Comparison of ENCODE assay signal across 11 cellular contexts in genomic region chr22:38881997-38882396, GRCh38. TPM values are rescaled to one million over a fixed set of nuclear protein-coding genes. Genes with fewer than 3 reads are reported as not detected.
DNase-seq lines count a peak whose midpoint lies in the region; ATAC-seq and TF ChIP-seq lines count a peak whose summit lies in the region.
"Had no signal": no experiment of that assay in that cellular context is flagged by ENCODE, and none has a peak within 500 bp of the region (broad histone marks: within the 10 kb centered on the region; RNA-seq: fewer than 3 reads in every experiment).

No MANE protein-coding gene starts in this region.

- POLR2A ChIA-PET in PC-9 (lab: Charles Lee; ENCODE audit: unreplicated experiment) = no interaction called here
- POLR2A ChIA-PET in naive thymus-derived CD4-positive, alpha-beta T cell (lab: Charles Lee) = interaction anchor here (1.8 kb wide), 1 partner anchor 8 kb away, joined by 9 read pairs; no protein-coding TSS in a partner anchor

- intact Hi-C loops in PC-9 (cut with micrococcal nuclease; ENCODE audit: unreplicated experiment) (no loop called here), tibial artery (cut with DNase I; ENCODE audit: low total_unique reads) (loop anchor here (1.0 kb wide), 1 partner anchor 42 kb away; no protein-coding TSS in a partner anchor)
- intact Hi-C loops in naive thymus-derived CD4-positive, alpha-beta T cell (cut with micrococcal nuclease) = loop anchor here in 1 of 2 donors (1.0 kb wide), 1 partner anchor 10 kb away; the partner anchor contains the start of gene CBX6

- no peak for DNase-seq in PC-9
- no peak for DNase-seq in naive thymus-derived CD4-positive, alpha-beta T cell
- peak in 1 of 2 donors; percentile 21 for DNase-seq in tibial artery
- DNase-seq in amniotic stem cell (lab: John Stamatoyannopoulos, UW) = no peak
- DNase-seq: activated CD4-positive, alpha-beta T cell treated with anti-CD3 and anti-CD28 coated beads for 4 hours; activated effector memory CD4-positive, alpha-beta T cell treated with Interleukin-2 at 50 U/mL for 16 hours; NCI-H2171 had no signal

- H3K36me3 Mint-ChIP-seq in naive thymus-derived CD4-positive, alpha-beta T cell = no peaks in the 10 kb centered on the region
- H3K36me3 Mint-ChIP-seq: neural progenitor cell had no signal

- H3K4me3 ChIP-seq in PC-9 (no peak overlapping the region), duodenal mucosa (ENCODE audit: low read depth in 1 of 2, low read length in 2 of 2) (no peak overlapping the region), tibial artery (no peak overlapping the region)
- no peak overlapping the region for H3K4me3 ChIP-seq in naive thymus-derived CD4-positive, alpha-beta T cell (ENCODE audit: low read length)
- H3K4me3 ChIP-seq: neural progenitor cell had no signal

- H3K27me3 ChIP-seq in PC-9 (ENCODE audit: insufficient read depth, low read depth) = no peaks in the 10 kb centered on the region
- peaks cover 3 to 6% of the 10 kb centered on the region in 2 donors for H3K27me3 ChIP-seq in duodenal mucosa (ENCODE audit: control insufficient read depth in 1 of 2, insufficient read depth in 2 of 2, low read length in 2 of 2)
- H3K27me3 ChIP-seq in naive thymus-derived CD4-positive, alpha-beta T cell (ENCODE audit: control insufficient read depth in 2 of 2, insufficient read depth in 2 of 2, low read length in 2 of 2) = no peaks in the 10 kb centered on the region
- H3K27me3 ChIP-seq in tibial artery = no peaks in the 10 kb centered on the region
- H3K27me3 ChIP-seq: neural progenitor cell had no signal

- no peaks in the 10 kb centered on the region for H4K20me1 ChIP-seq in PC-9 (ENCODE audit: insufficient read depth)

- no peak overlapping the region for H2AFZ ChIP-seq in PC-9
- H2AFZ ChIP-seq: neural progenitor cell had no signal

- peaks cover 13 to 35% (median 34%) of the 10 kb centered on the region in 7 donors for H3K4me1 Mint-ChIP-seq in naive thymus-derived CD4-positive, alpha-beta T cell

- no peaks in the 10 kb centered on the region for H3K36me3 ChIP-seq in PC-9 (ENCODE audit: low read depth)
- H3K36me3 ChIP-seq in duodenal mucosa (ENCODE audit: control insufficient read depth in 1 of 2, insufficient read depth in 2 of 2, low read length in 2 of 2) = no peaks in the 10 kb centered on the region
- no peaks in the 10 kb centered on the region for H3K36me3 ChIP-seq in naive thymus-derived CD4-positive, alpha-beta T cell (ENCODE audit: control insufficient read depth in 2 of 3, insufficient read depth in 3 of 3, low read length in 3 of 3)
- H3K36me3 ChIP-seq in tibial artery = no peaks in the 10 kb centered on the region
- H3K36me3 ChIP-seq: neural progenitor cell had no signal

- no peaks in the 10 kb centered on the region for H3K9me2 ChIP-seq in PC-9 (ENCODE audit: insufficient read depth)

- peak overlapping the region; percentile 10 to 73 (median 61) for H3K4me3 Mint-ChIP-seq in naive thymus-derived CD4-positive, alpha-beta T cell
- H3K4me3 Mint-ChIP-seq: neural progenitor cell had no signal

- H3K9me3 ChIP-seq in PC-9 (ENCODE audit: insufficient read depth, low read depth) = no peaks in the 10 kb centered on the region
- H3K9me3 ChIP-seq in duodenal mucosa (ENCODE audit: control insufficient read depth in 1 of 2, low read length in 2 of 2) = no peaks in the 10 kb centered on the region
- H3K9me3 ChIP-seq in naive thymus-derived CD4-positive, alpha-beta T cell (ENCODE audit: control insufficient read depth in 2 of 3, low read length in 3 of 3) = no peaks in the 10 kb centered on the region
- no peaks in the 10 kb centered on the region for H3K9me3 ChIP-seq in tibial artery

- TF ChIP-seq CTCF in PC-9 (conservative IDR thresholded peaks at IDR 0.05) (no peak), tibial artery (IDR thresholded peaks at IDR 0.05) (no peak)

- H3K27ac ChIP-seq in PC-9 = peak overlapping the region; percentile 23; the same call in 1 of the 2 replicates
- H3K27ac ChIP-seq in duodenal mucosa (ENCODE audit: low read depth, low read length) = peak overlapping the region; percentile 15
- no peak overlapping the region for H3K27ac ChIP-seq in naive thymus-derived CD4-positive, alpha-beta T cell (ENCODE audit: low read depth, low read length)
- H3K27ac ChIP-seq in tibial artery = peak overlapping the region; percentile 81 to 87
- H3K27ac ChIP-seq: neural progenitor cell had no signal

- peak overlapping the region in 8 of 9 donors; percentile 9 to 93 (median 80) for H3K27ac Mint-ChIP-seq in naive thymus-derived CD4-positive, alpha-beta T cell

- H3K4me1 ChIP-seq in PC-9 (replicated peaks; ENCODE audit: insufficient read depth) (peaks cover 26% of the 10 kb centered on the region), duodenal mucosa (ENCODE audit: control insufficient read depth in 1 of 2, insufficient read depth in 2 of 2, low read length in 2 of 2) (peaks cover 0 to 7% of the 10 kb centered on the region in 2 donors), tibial artery (peaks cover 0 to 49% (median 31%) of the 10 kb centered on the region in 4 donors)
- H3K4me1 ChIP-seq in naive thymus-derived CD4-positive, alpha-beta T cell (ENCODE audit: control insufficient read depth in 2 of 2, insufficient read depth in 2 of 2, low read length in 2 of 2) = peaks cover 0 to 12% of the 10 kb centered on the region in 2 donors
- H3K4me1 ChIP-seq: neural progenitor cell had no signal

- CTCF ChIA-PET in PC-9 (lab: Charles Lee) = interaction anchor here (0.6 kb wide), 1 partner anchor 103 kb away, joined by 4 read pairs; no protein-coding TSS in a partner anchor
- CTCF ChIA-PET in naive thymus-derived CD4-positive, alpha-beta T cell (lab: Charles Lee) = interaction anchor here (4.1 kb wide), 1 partner anchor 11 kb away, joined by 26 read pairs; the partner anchor contains the start of gene CBX6

- peaks cover 15% of the 10 kb centered on the region; the same call in 1 of the 2 replicates for H3F3A ChIP-seq in PC-9 (ENCODE audit: insufficient read depth, low read depth)

- peaks cover 0 to 2% (median 0%) of the 10 kb centered on the region in 11 donors for H3K9me3 Mint-ChIP-seq in naive thymus-derived CD4-positive, alpha-beta T cell
- H3K9me3 Mint-ChIP-seq: neural progenitor cell had no signal

- no peaks in the 10 kb centered on the region for H3K79me2 ChIP-seq in PC-9 (ENCODE audit: low read depth)

- H3K27me3 Mint-ChIP-seq in naive thymus-derived CD4-positive, alpha-beta T cell = peaks cover 0 to 10% (median 0%) of the 10 kb centered on the region in 5 donors

- H3K9ac ChIP-seq in duodenal mucosa (ENCODE audit: low read depth in 1 of 2, low read length in 2 of 2) = no peak overlapping the region
- H3K9ac ChIP-seq: neural progenitor cell had no signal

- ATAC-seq in naive thymus-derived CD4-positive, alpha-beta T cell = no peak
- ATAC-seq in HG02623 (IDR thresholded peaks at IDR 0.05; ENCODE audit: unreplicated experiment) (no peak), GM19463 (IDR thresholded peaks at IDR 0.05; ENCODE audit: unreplicated experiment) (no peak)

- no TSS peak for BruUV-seq in PC-9 (replicated peaks; lab: Mats Ljungman, UMichigan)

- H3K4me2 ChIP-seq in PC-9 = peak overlapping the region; percentile 23
- H3K4me2 ChIP-seq: neural progenitor cell had no signal

RNA-seq across cellular contexts. Expression of gene CBX6, which starts 10.0 kb away (rescaled TPM):
- 131 and 136 TPM in 2 replicates for total RNA-seq in PC-9 (2021)
- 10 to 100 TPM; 41.7 to 77.0 (median 73.4) TPM for total RNA-seq in naive thymus-derived CD4-positive, alpha-beta T cell
- 1 to 10 TPM; 6.3 to 7.2 TPM for polyA plus RNA-seq in naive thymus-derived CD4-positive, alpha-beta T cell

RNA-seq across cellular contexts. Expression of gene NPTXR, which starts 38.2 kb away (rescaled TPM):
- 14.7 and 23.8 TPM in 2 replicates for total RNA-seq in PC-9 (2021)
- total RNA-seq in naive thymus-derived CD4-positive, alpha-beta T cell = 10 to 100 TPM in 2 of 5 experiments, 1 to 10 TPM in 2, under 1 TPM in 1; 0.85 to 12.9 (median 7.8) TPM
- polyA plus RNA-seq in naive thymus-derived CD4-positive, alpha-beta T cell = 1 to 10 TPM; 1.1 to 1.4 TPM
